ENCODE assay signal across 2 cellular contexts in genomic region chr6:111062860-111063259, GRCh38. TPM values are rescaled to one million over a fixed set of nuclear protein-coding genes. Genes with fewer than 3 reads are reported as not detected.
"Had no signal": no experiment of that assay in that cellular context is flagged by ENCODE, and none has a peak within 500 bp of the region (broad histone marks: within the 10 kb centered on the region; RNA-seq: fewer than 3 reads in every experiment).

No MANE protein-coding gene starts in this region.

RNA-seq across cellular contexts. Expression of gene SLC16A10, which starts 24.4 kb away (rescaled TPM):
- total RNA-seq: GM23248, HFFc6 had no signal
- polyA plus RNA-seq: GM23248 had no signal
